ENCODE assay signal across 10 cellular contexts in genomic region chr1:225851810-225852209, GRCh38. TPM values are rescaled to one million over a fixed set of nuclear protein-coding genes. Genes with fewer than 3 reads are reported as not detected.
DNase-seq lines count a peak whose midpoint lies in the region; ATAC-seq and TF ChIP-seq lines count a peak whose summit lies in the region.
"Had no signal": no experiment of that assay in that cellular context is flagged by ENCODE, and none has a peak within 500 bp of the region (broad histone marks: within the 10 kb centered on the region; RNA-seq: fewer than 3 reads in every experiment).

No MANE protein-coding gene starts in this region.

- H3K4me1 ChIP-seq in CD8-positive, alpha-beta T cell (ENCODE audit: insufficient read depth, low read length): peaks cover 60% of the 10 kb centered on the region
- H3K4me1 ChIP-seq in adrenal gland (replicated peaks in 1 of 2) (peaks cover 0 to 4% of the 10 kb centered on the region in 2 donors), thyroid gland (no peaks in the 10 kb centered on the region)

- TF ChIP-seq CTCF in CD8-positive, alpha-beta T cell (IDR thresholded peaks at IDR 0.05): no peak
- TF ChIP-seq CTCF in adrenal gland (IDR thresholded peaks at IDR 0.05) (no peak), thyroid gland (IDR thresholded peaks at IDR 0.05) (no peak)

- H3K27ac ChIP-seq in CD8-positive, alpha-beta T cell (ENCODE audit: low read depth, low read length): peak overlapping the region; percentile 8
- H3K27ac ChIP-seq in adrenal gland: peak overlapping the region in 3 of 5 donors; percentile 1 to 38 (median 30)
- H3K27ac ChIP-seq in thyroid gland: no peak overlapping the region

- DNase-seq in CD8-positive, alpha-beta T cell: no peak
- no peak for DNase-seq in adrenal gland
- no peak for DNase-seq in thyroid gland
- DNase-seq in NCI-H1092 (lab: John Stamatoyannopoulos, UW): no peak
- no peak for DNase-seq in NCI-H1417 treated with DMSO at 0.1 percent for 48 hours (lab: John Stamatoyannopoulos, UW)
- no peak for DNase-seq in RKO (ENCODE audit: low spot score)

- WGBS in adrenal gland, 4 donors: 33 to 48% (median 45%) methylated on average over 5 of the region's 5 CpGs
- 71 to 86% methylated on average over 5 of the region's 5 CpGs for WGBS in thyroid gland, 2 donors

- peaks cover 77% of the 10 kb centered on the region for H3K4me1 Mint-ChIP-seq in CD8-positive, alpha-beta T cell (ENCODE audit: low read depth)

- H3K36me3 Mint-ChIP-seq in CD8-positive, alpha-beta T cell: peaks cover 84% of the 10 kb centered on the region

- CTCF ChIA-PET in CD8-positive, alpha-beta T cell (lab: Charles Lee): interaction anchor here (2.9 kb wide), 1 partner anchor 59 kb away, joined by 19 read pairs; no protein-coding TSS in a partner anchor

- POLR2A ChIA-PET in CD8-positive, alpha-beta T cell (lab: Charles Lee): interaction anchor here (0.7 to 1.2 kb wide), 5 partner anchors 11 to 83 kb away, joined by 3 to 4 read pairs (median 3); partner anchors contain the start of gene PYCR2

- no peaks in the 10 kb centered on the region for H3K9me3 Mint-ChIP-seq in CD8-positive, alpha-beta T cell
- H3K9me3 Mint-ChIP-seq: mesothelial cell of epicardium had no signal

- H3K27me3 ChIP-seq in CD8-positive, alpha-beta T cell (ENCODE audit: insufficient read depth, low read length): no peaks in the 10 kb centered on the region
- H3K27me3 ChIP-seq in adrenal gland (no peaks in the 10 kb centered on the region), thyroid gland (no peaks in the 10 kb centered on the region)

- H3K9me3 ChIP-seq in CD8-positive, alpha-beta T cell (ENCODE audit: low read length): no peaks in the 10 kb centered on the region
- H3K9me3 ChIP-seq in adrenal gland (replicated peaks in 1 of 3) (no peaks in the 10 kb centered on the region), thyroid gland (no peaks in the 10 kb centered on the region)

- peak; percentile 18 for ATAC-seq in CD8-positive, alpha-beta T cell
- peak; percentile 47 for ATAC-seq in GM19397 (IDR thresholded peaks at IDR 0.05; ENCODE audit: unreplicated experiment)
- peak; percentile 63 for ATAC-seq in HG03378 (IDR thresholded peaks at IDR 0.05; ENCODE audit: unreplicated experiment)

- no peaks in the 10 kb centered on the region for H3K27me3 Mint-ChIP-seq in CD8-positive, alpha-beta T cell (ENCODE audit: low read depth)

- intact Hi-C loops in CD8-positive, alpha-beta T cell (cut with DNase I, micrococcal nuclease): no loop called here
- intact Hi-C loops in adrenal gland (cut with DNase I) (no loop called here), thyroid gland (cut with DNase I) (no loop called here)

- peaks cover 49% of the 10 kb centered on the region for H3K36me3 ChIP-seq in CD8-positive, alpha-beta T cell (ENCODE audit: insufficient read depth, low read length)
- H3K36me3 ChIP-seq in adrenal gland (replicated peaks in 1 of 2) (peaks cover 0 to 32% of the 10 kb centered on the region in 2 donors), thyroid gland (peaks cover 11 to 12% of the 10 kb centered on the region in 2 donors)

- TF ChIP-seq POLR2A in adrenal gland (IDR thresholded peaks at IDR 0.05) (no peak), thyroid gland (IDR thresholded peaks at IDR 0.05) (no peak)

- no peak overlapping the region for H3K4me3 Mint-ChIP-seq in CD8-positive, alpha-beta T cell
- H3K4me3 Mint-ChIP-seq: mesothelial cell of epicardium had no signal

- no peak overlapping the region for H3K4me3 ChIP-seq in CD8-positive, alpha-beta T cell (ENCODE audit: low read depth, low read length)
- no peak overlapping the region for H3K4me3 ChIP-seq in adrenal gland
- no peak overlapping the region for H3K4me3 ChIP-seq in thyroid gland (replicated peaks in 1 of 3)

- peak overlapping the region; percentile 88 for H3K27ac Mint-ChIP-seq in CD8-positive, alpha-beta T cell
- H3K27ac Mint-ChIP-seq: mesothelial cell of epicardium had no signal

RNA-seq across cellular contexts. Expression of gene TMEM63A, which starts 30.4 kb away (rescaled TPM):
- total RNA-seq in CD8-positive, alpha-beta T cell: 100 to 1,000 TPM; 132 to 144 TPM
- total RNA-seq in adrenal gland: 10 to 100 TPM; 15.8 to 80.4 (median 57.4) TPM
- polyA plus RNA-seq in adrenal gland: 10 to 100 TPM; 20.8 to 96.9 (median 48.1) TPM
- total RNA-seq in thyroid gland: 10 to 100 TPM; 30.1 to 57.7 (median 41.6) TPM

RNA-seq across cellular contexts. Expression of gene LEFTY1, which starts 37.1 kb away (rescaled TPM):
- total RNA-seq in CD8-positive, alpha-beta T cell: not detected
- total RNA-seq in adrenal gland (1 to 10 TPM in 2 of 8 donors, under 1 TPM in 2, not detected in 4; 0.47 to 1.5 (median 0.91) TPM), thyroid gland (1 to 10 TPM in 1 of 4 donors, not detected in 3; 1.0 TPM)
- polyA plus RNA-seq in adrenal gland: under 1 TPM in 2 of 3 donors, not detected in 1; 0.15 to 0.27 TPM
- total RNA-seq: bronchial epithelial cell had no signal

RNA-seq across cellular contexts. Expression of gene EPHX1, which starts 41.9 kb away (rescaled TPM):
- total RNA-seq in CD8-positive, alpha-beta T cell: under 1 TPM; 0.72 to 0.92 TPM
- total RNA-seq in adrenal gland (1,000 to 10,000 TPM; 1,400 to 3,548 (median 1,755) TPM), thyroid gland (100 to 1,000 TPM; 297 to 533 (median 441) TPM)
- polyA plus RNA-seq in adrenal gland: 1,000 to 10,000 TPM in 1 of 3 donors, 100 to 1,000 TPM in 2; 337 to 1,831 (median 896) TPM

Comparison
In these comparisons a context has a peak if more than half of its experiments do, and no peak if none do; other contexts are left out.
1. H3K27ac ChIP-seq: peak in CD8-positive, alpha-beta T cell (single experiment) and adrenal gland (3 of 5); none in thyroid gland (0 of 3).
2. RNA of gene EPHX1, which starts 41.9 kb away (total RNA-seq): 1,400 to 3,548 TPM in adrenal gland and 297 to 533 TPM in thyroid gland; 0.72 to 0.92 TPM in CD8-positive, alpha-beta T cell; every median in the first group is over 100 times any median in the second.
3. Peak in every context shown above with its lines, with median percentiles within 50 percentile points of each other: ATAC-seq.